21 cellular contexts compared by ENCODE assay signal in genomic region chr7:38393874-38394273, GRCh38.
DNase-seq lines count a peak whose midpoint lies in the region; ATAC-seq lines count a peak whose summit lies in the region.
"Had no signal": no experiment of that assay in that cellular context is flagged by ENCODE, and none has a peak within 500 bp of the region (broad histone marks: within the 10 kb centered on the region; RNA-seq: fewer than 3 reads in every experiment).

No MANE protein-coding gene starts in this region.

- no peak for DNase-seq in stimulated activated CD4-positive, alpha-beta T cell treated with anti-CD3 and anti-CD28 coated beads, Interleukin-12 subunit alpha, Interleukin-12 subunit beta, amount 100 ng/mL, for 4 hours
- no peak for DNase-seq in activated CD4-positive, alpha-beta T cell treated with anti-CD3 and anti-CD28 coated beads for 1 hour
- DNase-seq: 8988T; activated CD4-positive, alpha-beta T cell treated with anti-CD3 and anti-CD28 coated beads for 36 hours; activated T-cell treated with anti-CD3 and anti-CD28 coated beads, Interleukin-2, amount 50 U/mL, for 1 hour; CD8-positive, alpha-beta T cell; GF-D8; glutamatergic neuron; HFFc6; NCI-H1694 treated with DMSO at 0.1 percent for 48 hours; NCI-H524; occipital lobe; T-cell had no signal

- H3K9me3 ChIP-seq in BLaER1, result no peaks in the 10 kb centered on the region
- H3K9me3 ChIP-seq: Peyer's patch had no signal

- H3K27ac ChIP-seq in BLaER1, result no peak overlapping the region
- H3K27ac ChIP-seq: epithelial cell of prostate, Peyer's patch had no signal

- H4K20me1 ChIP-seq in BLaER1, result no peaks in the 10 kb centered on the region

- no peaks in the 10 kb centered on the region for H3K4me1 ChIP-seq in BLaER1
- H3K4me1 ChIP-seq: Peyer's patch had no signal

- H3K36me3 ChIP-seq in BLaER1, result no peaks in the 10 kb centered on the region
- H3K36me3 ChIP-seq: Peyer's patch had no signal

- H3K4me3 ChIP-seq in BLaER1, result no peak overlapping the region
- H3K4me3 ChIP-seq: Peyer's patch had no signal

- H3K27me3 ChIP-seq in BLaER1, result no peaks in the 10 kb centered on the region
- H3K27me3 ChIP-seq: Peyer's patch had no signal

- no peak overlapping the region for H3K9ac ChIP-seq in BLaER1

- ATAC-seq in GM19025 (IDR thresholded peaks at IDR 0.05; ENCODE audit: low read depth, unreplicated experiment), result peak; percentile 62
- peak; percentile 66 for ATAC-seq in GM21723 (IDR thresholded peaks at IDR 0.05; ENCODE audit: unreplicated experiment)
- ATAC-seq in HG03354 (IDR thresholded peaks at IDR 0.05; ENCODE audit: poor library complexity, severe bottlenecking, unreplicated experiment), result peak; percentile 62
- ATAC-seq in HG03097 (IDR thresholded peaks at IDR 0.05; ENCODE audit: low FRiP score, unreplicated experiment), result no peak
- ATAC-seq in GM21515 (IDR thresholded peaks at IDR 0.05; ENCODE audit: unreplicated experiment), result no peak
- ATAC-seq: activated CD4-positive, alpha-beta T cell treated with anti-CD3 and anti-CD28 coated beads for 36 hours; CD8-positive, alpha-beta T cell; T-cell had no signal

- 0 out of 2 replicates have a peak overlapping the region, but pooled peaks have one; percentile 1 for H3K4me2 ChIP-seq in BLaER1

Comparison
In these comparisons a context has a peak if more than half of its experiments do, and no peak if none do; other contexts are left out.
1. ATAC-seq: peak in GM19025 (single experiment), GM21723 (single experiment) and HG03354 (single experiment); none in HG03097 (single experiment) and GM21515 (single experiment).